ENCODE assay signal across 8 cellular contexts in genomic region chr15:89776274-89777072, GRCh38. TPM values are rescaled to one million over a fixed set of nuclear protein-coding genes. Genes with fewer than 3 reads are reported as not detected.
DNase-seq lines count a peak whose midpoint lies in the region; ATAC-seq and TF ChIP-seq lines count a peak whose summit lies in the region.

Gene MESP2 (plus strand): TSS chr15:89776332. CDS start chr15:89776358, 26 bp downstream.

- H3K9me3 Mint-ChIP-seq in IgD-negative memory B cell: no peaks in the 10 kb centered on the region

- no peaks in the 10 kb centered on the region for H3K36me3 Mint-ChIP-seq in IgD-negative memory B cell

- H3K4me3 ChIP-seq in ascending aorta (peak within 1 kb of the TSS; percentile 50 to 59), hepatocyte (peak within 1 kb of the TSS; percentile 31), rectal smooth muscle tissue (ENCODE audit: low read length) (peak within 1 kb of the TSS; percentile 60)

- H3K79me2 ChIP-seq in hepatocyte: no peaks in the 10 kb centered on the region

- peaks cover 0 to 5% of the 10 kb centered on the region in 2 donors for H3K4me1 ChIP-seq in ascending aorta
- peaks cover 9% of the 10 kb centered on the region for H3K4me1 ChIP-seq in hepatocyte (ENCODE audit: insufficient read depth)
- peaks cover 3% of the 10 kb centered on the region for H3K4me1 ChIP-seq in rectal smooth muscle tissue (ENCODE audit: control insufficient read depth, insufficient read depth, low read length)

- H3K27ac Mint-ChIP-seq in IgD-negative memory B cell: no peak within 1 kb of the TSS

- H3K9me3 ChIP-seq in ascending aorta (no peaks in the 10 kb centered on the region), hepatocyte (ENCODE audit: low read depth) (no peaks in the 10 kb centered on the region)

- peaks cover 12% of the 10 kb centered on the region for H3K27me3 Mint-ChIP-seq in IgD-negative memory B cell

- peak within 1 kb of the TSS; percentile 38 to 78 (median 70) for H3K4me3 Mint-ChIP-seq in IgD-negative memory B cell

- peak; percentile 56 for DNase-seq in NCI-H82 (lab: John Stamatoyannopoulos, UW)
- DNase-seq in NCI-H82 treated with DMSO at 0.1 percent for 48 hours (lab: John Stamatoyannopoulos, UW; ENCODE audit: unreplicated experiment): no peak
- DNase-seq in SW480 (ENCODE audit: low spot score): peak; percentile 47
- DNase-seq in ascending aorta (ENCODE audit: low spot score in 2 of 2): peak in 1 of 2 donors; percentile 87
- peak; percentile 92 for DNase-seq in hepatocyte (ENCODE audit: low spot score)

- H2AFZ ChIP-seq in hepatocyte: peak within 1 kb of the TSS; percentile 55

- H3K27ac ChIP-seq in ascending aorta (no peak within 1 kb of the TSS), hepatocyte (no peak within 1 kb of the TSS), rectal smooth muscle tissue (ENCODE audit: low read depth, low read length) (no peak within 1 kb of the TSS)

- H3K9me2 ChIP-seq in hepatocyte (replicated peaks; ENCODE audit: insufficient read depth): no peaks in the 10 kb centered on the region

- H3K36me3 ChIP-seq in ascending aorta (no peaks in the 10 kb centered on the region), hepatocyte (replicated peaks; ENCODE audit: insufficient read depth, low read depth) (no peaks in the 10 kb centered on the region), rectal smooth muscle tissue (ENCODE audit: control insufficient read depth, insufficient read depth, low read length) (no peaks in the 10 kb centered on the region)

- TF ChIP-seq CTCF in ascending aorta (IDR thresholded peaks at IDR 0.05) (peak; percentile 35 to 55 (median 43)), hepatocyte (IDR thresholded peaks at IDR 0.05; ENCODE audit: poor library complexity) (peak; percentile 19)

- H3K4me2 ChIP-seq in hepatocyte: peak within 1 kb of the TSS; percentile 89

- intact Hi-C loops in ascending aorta (cut with DNase I): no loop called here

- ATAC-seq in GM21737 (IDR thresholded peaks at IDR 0.05; ENCODE audit: unreplicated experiment): no peak

- H4K20me1 ChIP-seq in hepatocyte (ENCODE audit: insufficient read depth, poor library complexity, severe bottlenecking): no peaks in the 10 kb centered on the region

- peaks cover 9 to 11% (median 10%) of the 10 kb centered on the region in 3 donors for H3K4me1 Mint-ChIP-seq in IgD-negative memory B cell

- 8% methylated on average over 66 of the region's 82 CpGs for WGBS in hepatocyte (ENCODE audit: low lambda C conversion rate, missing lambda C conversion rate)

- H3K27me3 ChIP-seq in ascending aorta: no peaks in the 10 kb centered on the region
- no peaks in the 10 kb centered on the region for H3K27me3 ChIP-seq in hepatocyte
- no peaks in the 10 kb centered on the region for H3K27me3 ChIP-seq in rectal smooth muscle tissue (ENCODE audit: control insufficient read depth, insufficient read depth, low read length)

- no peak within 1 kb of the TSS for H3K9ac ChIP-seq in rectal smooth muscle tissue (ENCODE audit: low read length)

RNA-seq across cellular contexts. Expression of gene MESP2, which starts in this region (rescaled TPM):
- polyA plus RNA-seq in IgD-negative memory B cell (not detected), hepatocyte (not detected in 2 replicates)
- total RNA-seq in ascending aorta (not detected), hepatocyte (0.30 and 1.2 TPM in 2 replicates)
